In the genomic region with DNA sequence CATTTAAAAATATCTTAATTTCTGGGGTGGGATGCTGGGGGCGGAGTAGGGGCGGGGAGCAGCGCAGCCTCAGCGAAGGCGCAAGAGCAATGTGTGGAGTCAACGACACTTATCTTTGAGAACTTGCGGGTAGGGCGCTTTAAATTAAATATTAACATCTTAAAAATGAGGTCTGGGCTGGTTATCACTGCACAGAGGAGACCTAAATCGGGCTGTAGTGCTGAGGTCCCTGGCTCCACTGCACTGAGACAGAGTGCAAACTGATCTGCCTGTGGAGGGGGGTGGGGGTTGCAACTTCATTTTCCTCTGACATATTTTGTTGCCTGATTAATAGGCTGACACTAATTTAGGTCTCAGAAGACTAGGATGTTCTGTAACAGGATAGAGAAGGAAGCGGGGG, we compare ENCODE assay signal across 20 cellular contexts.
A peak's percentile ranks its signal among the peaks of the same experiment; 100 is the strongest.
DNase-seq lines count a peak whose midpoint lies in the region; ATAC-seq and TF ChIP-seq lines count a peak whose summit lies in the region.
"Had no signal": no experiment of that assay in that cellular context is flagged by ENCODE, and none has a peak within 500 bp of the region (broad histone marks: within the 10 kb centered on the region; RNA-seq: fewer than 3 reads in every experiment).

No MANE protein-coding gene starts in this region.

- H3K27ac ChIP-seq in GM23338 (ENCODE audit: low read depth) (0 out of 2 replicates have a peak overlapping the region, but pooled peaks have one; percentile 11), H9 (ENCODE audit: insufficient read length, low read depth, low read length) (no peak overlapping the region)
- H3K27ac ChIP-seq: HL-60 had no signal

- H2BK5ac ChIP-seq in H9 (ENCODE audit: insufficient read length, low read length) = no peak overlapping the region

- H3K4ac ChIP-seq in H9 (ENCODE audit: low read depth, low read length) = no peak overlapping the region

- H3K14ac ChIP-seq in H9 (ENCODE audit: insufficient read depth, low read length) = no peak overlapping the region

- peak overlapping the region; percentile 49; the same call in 1 of the 2 replicates for H3K4me2 ChIP-seq in GM23338
- H3K4me2 ChIP-seq in H9 (ENCODE audit: insufficient read depth, insufficient read length, low read length) = no peak overlapping the region

- no peak overlapping the region for H2BK12ac ChIP-seq in H9 (ENCODE audit: insufficient read length, low read depth, low read length)

- H3K23ac ChIP-seq in H9 (ENCODE audit: insufficient read length, low read depth, low read length) = no peak overlapping the region

- H3K27ac Mint-ChIP-seq in GM23338 (peak overlapping the region; percentile 77), H9 (peak overlapping the region in 2 of 3 experiments; percentile 57 to 80; a peak in 3 of 7 replicates), nephron progenitor cell (no peak overlapping the region)
- H3K27ac Mint-ChIP-seq: CD4-positive, CD25-positive, alpha-beta regulatory T cell; HFFc6 had no signal

- H3K9me3 Mint-ChIP-seq in GM23338 = peaks cover 4% of the 10 kb centered on the region; the same call in 1 of the 3 replicates
- H3K9me3 Mint-ChIP-seq in H9 = no peaks in the 10 kb centered on the region
- H3K9me3 Mint-ChIP-seq in nephron progenitor cell = no peaks in the 10 kb centered on the region
- H3K9me3 Mint-ChIP-seq: HFFc6 had no signal

- H4K5ac ChIP-seq in H9 (ENCODE audit: insufficient read length, low read depth, low read length) = no peak overlapping the region

- H3K36me3 Mint-ChIP-seq in GM23338 (ENCODE audit: low read depth) (peaks cover 5% of the 10 kb centered on the region; the same call in 1 of the 3 replicates), H9 (ENCODE audit: insufficient read depth in 1 of 3, low read depth in 3 of 3) (peaks cover 0 to 10% (median 7%) of the 10 kb centered on the region in 3 experiments; a peak in 5 of 7 replicates), nephron progenitor cell (ENCODE audit: low read depth) (no peaks in the 10 kb centered on the region)
- H3K36me3 Mint-ChIP-seq: CD4-positive, CD25-positive, alpha-beta regulatory T cell had no signal

- H3K9me3 ChIP-seq in H9 (ENCODE audit: control insufficient read depth, low read depth, low read length) (no peaks in the 10 kb centered on the region), iPS-15b (ENCODE audit: control insufficient read depth, insufficient read depth, low read length) (no peaks in the 10 kb centered on the region)
- H3K9me3 ChIP-seq: BE2C, Caco-2 had no signal

- no peaks in the 10 kb centered on the region for H3K79me1 ChIP-seq in H9 (ENCODE audit: insufficient read depth, low read depth, low read length, poor library complexity, severe bottlenecking)

- WGBS in H9 (ENCODE audit: extremely low coverage, insufficient read length, low lambda C conversion rate) = no CpG with 5 or more reads among the region's 10 CpGs

- no peak overlapping the region for H3K56ac ChIP-seq in H9 (ENCODE audit: insufficient read length, low read depth, low read length)

- H3K4me3 ChIP-seq in GM23338 = no peak overlapping the region
- H3K4me3 ChIP-seq in iPS-15b (ENCODE audit: low read depth, low read length) = no peak overlapping the region
- H3K4me3 ChIP-seq: K562 had no signal

- no peaks in the 10 kb centered on the region for H3K79me2 ChIP-seq in GM23338 (replicated peaks; ENCODE audit: insufficient read depth)
- H3K79me2 ChIP-seq in H9 (ENCODE audit: insufficient read depth, low read length) = no peaks in the 10 kb centered on the region

- ATAC-seq in GM23338 = no peak
- ATAC-seq in GM21737 (IDR thresholded peaks at IDR 0.05; ENCODE audit: unreplicated experiment) = no peak
- ATAC-seq in GM21381 (IDR thresholded peaks at IDR 0.05; ENCODE audit: unreplicated experiment) = no peak
- ATAC-seq: HCT116, K562 had no signal

- H4K91ac ChIP-seq in H9 (ENCODE audit: insufficient read length, low read depth, low read length) = no peak overlapping the region

- H3K9ac ChIP-seq in H9 (ENCODE audit: extremely low read depth, insufficient read length, low read length) (no peak overlapping the region), iPS-15b (ENCODE audit: low read depth, low read length) (peak overlapping the region; percentile 2)

- no peak overlapping the region for H2BK15ac ChIP-seq in H9 (ENCODE audit: low read depth, low read length)

- H2AK5ac ChIP-seq in H9 (ENCODE audit: insufficient read length, low read length) = no peak overlapping the region

- H2BK20ac ChIP-seq in H9 (ENCODE audit: low read depth, low read length, poor library complexity, severe bottlenecking) = no peak overlapping the region

- H3K4me3 Mint-ChIP-seq in GM23338 (no peak overlapping the region), H9 (0 out of 5 replicates have a peak overlapping the region, but pooled peaks of 1 of the 2 experiments have one; percentile 10), nephron progenitor cell (no peak overlapping the region)
- H3K4me3 Mint-ChIP-seq: CD4-positive, CD25-positive, alpha-beta regulatory T cell; HFFc6 had no signal

- peaks cover 5% of the 10 kb centered on the region; the same call in 1 of the 2 replicates for H3K9me2 ChIP-seq in GM23338 (ENCODE audit: insufficient read depth)

- peaks cover 43% of the 10 kb centered on the region for H3K4me1 Mint-ChIP-seq in GM23338
- H3K4me1 Mint-ChIP-seq in H9 = peaks cover 40 to 48% of the 10 kb centered on the region in 2 experiments
- peaks cover 44% of the 10 kb centered on the region for H3K4me1 Mint-ChIP-seq in nephron progenitor cell
- H3K4me1 Mint-ChIP-seq: CD4-positive, CD25-positive, alpha-beta regulatory T cell had no signal

- H4K8ac ChIP-seq in H9 (replicated peaks; ENCODE audit: insufficient read length, low read depth, low read length) = no peak overlapping the region

- H2AFZ ChIP-seq in GM23338 = no peak overlapping the region
- H2AFZ ChIP-seq in H9 (ENCODE audit: low read length) = peak overlapping the region; percentile 32

- DNase-seq in GM23338 (ENCODE audit: low spot score) (no peak), H9 (no peak), nephron progenitor cell (peak; percentile 7), midbrain (lab: John Stamatoyannopoulos, UW) (no peak)
- DNase-seq: ACHN; BE2C; C1 segment of cervical spinal cord; Caco-2; CD4-positive, CD25-positive, alpha-beta regulatory T cell; DMS153; DMS79; GDM1; HFFc6; IMR-90 had no signal

- H4K20me1 ChIP-seq in GM23338 (replicated peaks; ENCODE audit: insufficient read depth) = no peaks in the 10 kb centered on the region
- H4K20me1 ChIP-seq in H9 (ENCODE audit: control insufficient read depth, insufficient read depth, insufficient read length) = no peaks in the 10 kb centered on the region

- H3K36me3 ChIP-seq in GM23338 (ENCODE audit: insufficient read depth) (no peaks in the 10 kb centered on the region), iPS-15b (ENCODE audit: control insufficient read depth, insufficient read depth, low read length) (no peaks in the 10 kb centered on the region)
- H3K36me3 ChIP-seq: BE2C had no signal

- no peak overlapping the region for H3K18ac ChIP-seq in H9 (ENCODE audit: insufficient read length, low read depth, low read length)

- H2BK120ac ChIP-seq in H9 (ENCODE audit: low read depth, low read length, poor library complexity, severe bottlenecking) = no peak overlapping the region

- no peaks in the 10 kb centered on the region for H3K23me2 ChIP-seq in H9 (ENCODE audit: insufficient read length, low read depth, low read length, poor library complexity, severe bottlenecking)

- TF ChIP-seq CTCF in GM23338 (conservative IDR thresholded peaks at IDR 0.05; ENCODE audit: low read depth in 2 of 2) (no peak), H9 (conservative IDR thresholded peaks at IDR 0.05) (no peak), nephron progenitor cell (IDR thresholded peaks at IDR 0.05) (no peak)

- no peaks in the 10 kb centered on the region for H3K27me3 ChIP-seq in GM23338 (ENCODE audit: insufficient read depth)
- no peaks in the 10 kb centered on the region for H3K27me3 ChIP-seq in H9 (ENCODE audit: insufficient read depth, low read length)
- H3K27me3 ChIP-seq in iPS-15b (ENCODE audit: control insufficient read depth, insufficient read depth, low read length) = no peaks in the 10 kb centered on the region
- H3K27me3 ChIP-seq: BE2C had no signal

- H3K4me1 ChIP-seq in GM23338 (ENCODE audit: insufficient read depth) (peaks cover 40% of the 10 kb centered on the region), H9 (ENCODE audit: insufficient read depth, low read length) (peaks cover 11% of the 10 kb centered on the region), iPS-15b (ENCODE audit: control insufficient read depth, insufficient read depth, low read length) (peaks cover 20% of the 10 kb centered on the region)
- H3K4me1 ChIP-seq: BE2C, Caco-2 had no signal

- H3K27me3 Mint-ChIP-seq in GM23338 (ENCODE audit: insufficient read depth, low read depth, poor library complexity) (no peaks in the 10 kb centered on the region), H9 (ENCODE audit: low read depth) (no peaks in the 10 kb centered on the region; the same call in 1 of the 2 replicates), nephron progenitor cell (ENCODE audit: low read depth, poor library complexity) (peaks cover 3% of the 10 kb centered on the region)
- H3K27me3 Mint-ChIP-seq: CD4-positive, CD25-positive, alpha-beta regulatory T cell had no signal

- no peak overlapping the region for H3T11ph ChIP-seq in H9 (ENCODE audit: low read length)

- H3F3A ChIP-seq in GM23338 (replicated peaks; ENCODE audit: low read depth) = no peaks in the 10 kb centered on the region

TF ChIP-seq in GM23338, 12 proteins besides CTCF, POLR2A, EP300 and RAD21 (continues in another document):
- TF ChIP-seq CREB1 (CRISPR knock-in tag; IDR thresholded peaks at IDR 0.05; ENCODE audit: low read depth) (no peak), EZH2 (IDR thresholded peaks at IDR 0.05; ENCODE audit: low read depth, unreplicated experiment) (no peak), POLR2AphosphoS5 (IDR thresholded peaks at IDR 0.05; ENCODE audit: low read depth) (no peak), NANOG (IDR thresholded peaks at IDR 0.05; ENCODE audit: borderline replicate concordance) (no peak)
